In genomic region chr18:27717816-27718215, GRCh38 we compare ENCODE assay signal across 18 cellular contexts.
"Had no signal": no experiment of that assay in that cellular context is flagged by ENCODE, and none has a peak within 500 bp of the region (broad histone marks: within the 10 kb centered on the region; RNA-seq: fewer than 3 reads in every experiment).

No MANE protein-coding gene starts in this region.

- H3K36me3 ChIP-seq: right lobe of liver, suprapubic skin had no signal

- H3K9me3 ChIP-seq: right lobe of liver, suprapubic skin had no signal

- H3K27me3 ChIP-seq: right lobe of liver, suprapubic skin had no signal

- ATAC-seq: activated CD4-positive, CD25-positive, alpha-beta regulatory T cell treated with anti-CD3 and anti-CD28 coated beads, Interleukin-2, amount 50 U/mL, for 24 hours; activated T-helper 17 cell treated with anti-CD3 and anti-CD28 coated beads, Interleukin-2, amount 50 U/mL, for 72 hours; left lobe of liver; right lobe of liver; stimulated activated naive CD8-positive, alpha-beta T cell treated with anti-CD3 and anti-CD28 coated beads, Interleukin-15, Interleukin-2, amounts not matched to agents 100 U/mL and 50 U/mL, for 24 hours had no signal

- H3K27ac ChIP-seq: right lobe of liver, suprapubic skin had no signal

- H3K4me1 ChIP-seq: suprapubic skin had no signal

- H3K4me3 ChIP-seq: right lobe of liver, smooth muscle cell, suprapubic skin had no signal

- DNase-seq: activated CD4-positive, alpha-beta T cell treated with anti-CD3 and anti-CD28 coated beads, Interleukin-2, amount 50 U/mL, for 48 hours; activated naive CD4-positive, alpha-beta T cell treated with Interleukin-2 at 50 U/mL for 16 hours; anterior cingulate cortex; effector memory CD4-positive, alpha-beta T cell; foreskin fibroblast; glutamatergic neuron; hypothalamus; islet precursor cell; right lobe of liver; stimulated activated CD4-positive, alpha-beta T cell treated with anti-CD3 and anti-CD28 coated beads, Interleukin-4, amount 100 ng/mL, for 4 hours; stimulated activated CD8-positive, alpha-beta memory T cell treated with anti-CD3 and anti-CD28 coated beads, Interleukin-4, amount 100 ng/mL, for 48 hours; stimulated activated naive CD8-positive, alpha-beta T cell treated with anti-CD3 and anti-CD28 coated beads, Interleukin-15, Interleukin-2, amounts not matched to agents 100 U/mL and 50 U/mL, for 24 hours; trophoblast cell had no signal
